18 cellular contexts compared by ENCODE assay signal in genomic region chr12:52783563-52784316, GRCh38. TPM values are rescaled to one million over a fixed set of nuclear protein-coding genes. Genes with fewer than 3 reads are reported as not detected.
DNase-seq lines count a peak whose midpoint lies in the region.
"Had no signal": no experiment of that assay in that cellular context is flagged by ENCODE, and none has a peak within 500 bp of the region (broad histone marks: within the 10 kb centered on the region; RNA-seq: fewer than 3 reads in every experiment).

No MANE protein-coding gene starts in this region.

- no peak overlapping the region for H3K4me3 ChIP-seq in SJSA1
- H3K4me3 ChIP-seq: A549; BLaER1 treated with 17β-estradiol and CSF1 and Interleukin-3, amounts not matched to agents 10 nM and 100 nM had no signal

- H3K36me3 ChIP-seq in SJSA1 = no peaks in the 10 kb centered on the region
- H3K36me3 ChIP-seq: BLaER1 treated with 17β-estradiol and CSF1 and Interleukin-3, amounts not matched to agents 10 nM and 100 nM had no signal

- H3K9me3 ChIP-seq in SJSA1 (replicated peaks) = peaks cover 28% of the 10 kb centered on the region
- H3K9me3 ChIP-seq: A549; BLaER1 treated with 17β-estradiol and CSF1 and Interleukin-3, amounts not matched to agents 10 nM and 100 nM; Caco-2 had no signal

- intact Hi-C loops in head of caudate nucleus (cut with DNase I) = no loop called here

- no peaks in the 10 kb centered on the region for H3K4me1 ChIP-seq in SJSA1 (replicated peaks)
- H3K4me1 ChIP-seq: A549, Caco-2 had no signal

- DNase-seq in NCI-H2171 treated with DMSO at 0.1 percent for 48 hours (lab: John Stamatoyannopoulos, UW) (peak; percentile 17), NCI-H2171 (lab: John Stamatoyannopoulos, UW) (no peak), NCI-H524 (lab: John Stamatoyannopoulos, UW) (peak; percentile 63 to 82), SJSA1 (ENCODE audit: low read depth in 1 of 2, low spot score in 2 of 2) (peak; percentile 79 to 92), head of caudate nucleus (no peak)
- DNase-seq: AML-193; Caco-2; Calu3; CD4-positive, alpha-beta T cell; CD8-positive, alpha-beta T cell; DMS79 treated with DMSO at 0.1 percent for 48 hours; GF-D8 had no signal

- H3K27me3 ChIP-seq in SJSA1 (replicated peaks) = peaks cover 92% of the 10 kb centered on the region
- H3K27me3 ChIP-seq: BLaER1 treated with 17β-estradiol and CSF1 and Interleukin-3, amounts not matched to agents 10 nM and 100 nM had no signal

- H3K27ac ChIP-seq in SJSA1 = no peak overlapping the region
- H3K27ac ChIP-seq: 22Rv1; A549; BLaER1 treated with 17β-estradiol and CSF1 and Interleukin-3, amounts not matched to agents 10 nM and 100 nM; C4-2B had no signal

RNA-seq across cellular contexts. Expression of gene KRT76, which starts 6.6 kb away (rescaled TPM):
- 0.21 TPM in 1 of 2 replicates, not detected in the other for total RNA-seq in SJSA1 (2014; rRNA removed; shearing (Covaris generic))
- total RNA-seq: A172; B cell; Caco-2; Calu3; CD4-positive, alpha-beta T cell; CD8-positive, alpha-beta T cell had no signal

RNA-seq across cellular contexts. Expression of gene KRT3, which starts 12.2 kb away (rescaled TPM):
- 0.08 TPM in 1 of 2 replicates, not detected in the other for total RNA-seq in SJSA1 (2014; rRNA removed; shearing (Covaris generic))
- total RNA-seq: A172; B cell; Caco-2; Calu3; CD4-positive, alpha-beta T cell; CD8-positive, alpha-beta T cell had no signal

RNA-seq across cellular contexts. Expression of gene KRT4, which starts 30.2 kb away (rescaled TPM):
- total RNA-seq in SJSA1 (2014; rRNA removed; shearing (Covaris generic)) = not detected in 2 replicates
- total RNA-seq: A172; B cell; Calu3; CD4-positive, alpha-beta T cell; CD8-positive, alpha-beta T cell had no signal

RNA-seq across cellular contexts. Expression of gene KRT79, which starts 50.4 kb away (rescaled TPM):
- total RNA-seq in SJSA1 (2014; rRNA removed; shearing (Covaris generic)) = 0.08 and 1.1 TPM in 2 replicates
- total RNA-seq: B cell; Caco-2; Calu3; CD4-positive, alpha-beta T cell; CD8-positive, alpha-beta T cell had no signal

Comparison
In these comparisons a context has a peak if more than half of its experiments do, and no peak if none do; other contexts are left out.
1. DNase-seq: peak in NCI-H2171 treated with DMSO at 0.1 percent for 48 hours (single experiment), NCI-H524 (2 of 2) and SJSA1 (2 of 2); none in NCI-H2171 (single experiment) and head of caudate nucleus (0 of 42).